Comparison of ENCODE assay signal across 33 cellular contexts in the genomic region with DNA sequence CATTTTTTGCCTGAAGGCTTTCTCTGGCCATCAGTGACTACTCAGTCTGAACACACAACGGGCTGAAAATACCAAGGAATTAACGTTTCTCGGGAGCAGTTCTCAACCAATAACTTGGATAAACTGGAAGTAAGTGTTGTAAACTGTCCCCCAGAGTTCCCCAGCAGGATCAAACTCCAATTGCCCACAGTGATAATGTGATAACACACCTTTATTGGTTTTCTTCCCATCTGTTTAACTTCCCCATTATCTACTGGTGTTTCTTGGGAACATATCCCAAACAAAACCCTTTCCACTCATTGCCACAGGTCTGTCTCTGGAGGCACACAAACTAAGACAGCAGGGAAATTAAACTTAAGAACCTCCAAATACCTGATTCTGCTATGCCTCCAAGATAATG.
"Had no signal": no experiment of that assay in that cellular context is flagged by ENCODE, and none has a peak within 500 bp of the region (broad histone marks: within the 10 kb centered on the region; RNA-seq: fewer than 3 reads in every experiment).

No MANE protein-coding gene starts in this region.

- H3K4me1 Mint-ChIP-seq: activated CD4-positive, alpha-beta T cell treated with anti-CD3 and anti-CD28 coated beads for 36 hours; activated CD4-positive, alpha-beta T cell treated with anti-CD3 and anti-CD28 coated beads, Interleukin-2, amount 10 ng/mL, durations not matched to agents 7 days and 5 days; activated naive CD4-positive, alpha-beta T cell treated with anti-CD3 and anti-CD28 coated beads, Interleukin-2, amount 10 ng/mL, durations not matched to agents 7 days and 5 days; activated naive CD8-positive, alpha-beta T cell treated with anti-CD3 and anti-CD28 coated beads, Interleukin-2, amount 50 U/mL, for 24 hours; brain had no signal

- H3K36me3 ChIP-seq: SJSA1 had no signal

- H3K27ac Mint-ChIP-seq: activated CD4-positive, alpha-beta memory T cell treated with anti-CD3 and anti-CD28 coated beads for 36 hours; activated CD4-positive, alpha-beta T cell treated with anti-CD3 and anti-CD28 coated beads for 36 hours; activated CD4-positive, alpha-beta T cell treated with anti-CD3 and anti-CD28 coated beads, Interleukin-2, amount 10 ng/mL, durations not matched to agents 7 days and 5 days; activated naive CD4-positive, alpha-beta T cell treated with anti-CD3 and anti-CD28 coated beads, Interleukin-2, amount 10 ng/mL, durations not matched to agents 7 days and 5 days; activated naive CD8-positive, alpha-beta T cell; activated naive CD8-positive, alpha-beta T cell treated with anti-CD3 and anti-CD28 coated beads, Interleukin-2, amount 50 U/mL, for 24 hours; brain; T-helper 1 cell treated with Interleukin-12 subunit alpha and Interleukin-12 subunit beta and Interleukin-4 antibody, amounts not matched to agents 30 μg/mL and 1 μg/mL, for 36 hours; T-helper 2 cell treated with Interferon-gamma antibody and Interleukin-4, amounts not matched to agents 5 μg/mL and 100 μg/mL, for 36 hours; WTC11 had no signal

- DNase-seq: activated CD4-positive, alpha-beta memory T cell treated with anti-CD3 and anti-CD28 coated beads for 36 hours; activated CD4-positive, alpha-beta T cell treated with anti-CD3 and anti-CD28 coated beads for 36 hours; activated CD4-positive, alpha-beta T cell treated with anti-CD3 and anti-CD28 coated beads, Interleukin-2, amount 10 ng/mL, durations not matched to agents 7 days and 5 days; activated CD8-positive, alpha-beta memory T cell treated with anti-CD3 and anti-CD28 coated beads, Interleukin-2, amount 50 U/mL, for 4 hours; activated effector memory CD4-positive, alpha-beta T cell treated with Interleukin-2 at 50 U/mL for 16 hours; activated naive CD4-positive, alpha-beta T cell treated with anti-CD3 and anti-CD28 coated beads, Interleukin-2, amount 10 ng/mL, durations not matched to agents 7 days and 5 days; activated naive CD8-positive, alpha-beta T cell treated with anti-CD3 and anti-CD28 coated beads, Interleukin-2, amount 50 U/mL, for 24 hours; activated T-cell treated with anti-CD3 and anti-CD28 coated beads for 4 hours; activated T-cell treated with anti-CD3 and anti-CD28 coated beads, Interleukin-2, amount 50 U/mL, for 48 hours; anterior cingulate cortex; caudate nucleus; MM.1S; MV-4-11; NCI-H1092; NCI-H1694; NCI-H1930; NCI-H2081 treated with DMSO at 0.1 percent for 48 hours; NCI-H226; NCI-H446 treated with DMSO at 0.1 percent for 48 hours; NCI-H524; RPMI8226; SHP77 treated with DMSO at 0.1 percent for 48 hours; SK-N-SH had no signal

- H3K36me3 Mint-ChIP-seq: activated CD4-positive, alpha-beta memory T cell treated with anti-CD3 and anti-CD28 coated beads for 36 hours; activated naive CD4-positive, alpha-beta T cell treated with anti-CD3 and anti-CD28 coated beads, Interleukin-2, amount 10 ng/mL, durations not matched to agents 7 days and 5 days; activated naive CD8-positive, alpha-beta T cell; brain; WTC11 had no signal

- H3K9me3 Mint-ChIP-seq: activated CD4-positive, alpha-beta memory T cell treated with anti-CD3 and anti-CD28 coated beads for 36 hours; activated CD4-positive, alpha-beta T cell treated with anti-CD3 and anti-CD28 coated beads, Interleukin-2, amount 10 ng/mL, durations not matched to agents 7 days and 5 days; activated naive CD4-positive, alpha-beta T cell treated with anti-CD3 and anti-CD28 coated beads, Interleukin-2, amount 10 ng/mL, durations not matched to agents 7 days and 5 days; activated naive CD8-positive, alpha-beta T cell treated with anti-CD3 and anti-CD28 coated beads, Interleukin-2, amount 50 U/mL, for 24 hours; brain; T-helper 1 cell treated with Interleukin-12 subunit alpha and Interleukin-12 subunit beta and Interleukin-4 antibody, amounts not matched to agents 30 μg/mL and 1 μg/mL, for 36 hours; T-helper 2 cell treated with Interferon-gamma antibody and Interleukin-4, amounts not matched to agents 5 μg/mL and 100 μg/mL, for 36 hours had no signal

- FAIRE-seq: bronchial epithelial cell had no signal

- H3K9ac ChIP-seq: KMS-11, SK-N-SH had no signal

- H3K4me1 ChIP-seq: SJSA1 had no signal

- H3K4me3 ChIP-seq: SJSA1 had no signal

- H3K27ac ChIP-seq: KMS-11, SJSA1 had no signal

- H3K9me3 ChIP-seq: SJSA1, SK-N-SH had no signal

- H3K4me3 Mint-ChIP-seq: activated CD4-positive, alpha-beta memory T cell treated with anti-CD3 and anti-CD28 coated beads for 36 hours; activated CD4-positive, alpha-beta T cell treated with anti-CD3 and anti-CD28 coated beads for 36 hours; activated CD4-positive, alpha-beta T cell treated with anti-CD3 and anti-CD28 coated beads, Interleukin-2, amount 10 ng/mL, durations not matched to agents 7 days and 5 days; activated naive CD4-positive, alpha-beta T cell treated with anti-CD3 and anti-CD28 coated beads, Interleukin-2, amount 10 ng/mL, durations not matched to agents 7 days and 5 days; activated naive CD8-positive, alpha-beta T cell; activated naive CD8-positive, alpha-beta T cell treated with anti-CD3 and anti-CD28 coated beads, Interleukin-2, amount 50 U/mL, for 24 hours; brain; T-helper 1 cell treated with Interleukin-12 subunit alpha and Interleukin-12 subunit beta and Interleukin-4 antibody, amounts not matched to agents 30 μg/mL and 1 μg/mL, for 36 hours; T-helper 2 cell treated with Interferon-gamma antibody and Interleukin-4, amounts not matched to agents 5 μg/mL and 100 μg/mL, for 36 hours; WTC11 had no signal

- ATAC-seq: activated CD4-positive, alpha-beta T cell treated with anti-CD3 and anti-CD28 coated beads for 36 hours; activated CD4-positive, CD25-positive, alpha-beta regulatory T cell treated with anti-CD3 and anti-CD28 coated beads, Interleukin-2, amount 50 U/mL, for 24 hours; activated naive CD8-positive, alpha-beta T cell treated with anti-CD3 and anti-CD28 coated beads, Interleukin-2, amount 50 U/mL, for 24 hours; Panc1; WTC11 had no signal

- H3K4me2 ChIP-seq: KMS-11, SK-N-SH had no signal

- H3K9me2 ChIP-seq: SK-N-SH had no signal
